Comparison of ENCODE assay signal across 10 cellular contexts in the genomic region with DNA sequence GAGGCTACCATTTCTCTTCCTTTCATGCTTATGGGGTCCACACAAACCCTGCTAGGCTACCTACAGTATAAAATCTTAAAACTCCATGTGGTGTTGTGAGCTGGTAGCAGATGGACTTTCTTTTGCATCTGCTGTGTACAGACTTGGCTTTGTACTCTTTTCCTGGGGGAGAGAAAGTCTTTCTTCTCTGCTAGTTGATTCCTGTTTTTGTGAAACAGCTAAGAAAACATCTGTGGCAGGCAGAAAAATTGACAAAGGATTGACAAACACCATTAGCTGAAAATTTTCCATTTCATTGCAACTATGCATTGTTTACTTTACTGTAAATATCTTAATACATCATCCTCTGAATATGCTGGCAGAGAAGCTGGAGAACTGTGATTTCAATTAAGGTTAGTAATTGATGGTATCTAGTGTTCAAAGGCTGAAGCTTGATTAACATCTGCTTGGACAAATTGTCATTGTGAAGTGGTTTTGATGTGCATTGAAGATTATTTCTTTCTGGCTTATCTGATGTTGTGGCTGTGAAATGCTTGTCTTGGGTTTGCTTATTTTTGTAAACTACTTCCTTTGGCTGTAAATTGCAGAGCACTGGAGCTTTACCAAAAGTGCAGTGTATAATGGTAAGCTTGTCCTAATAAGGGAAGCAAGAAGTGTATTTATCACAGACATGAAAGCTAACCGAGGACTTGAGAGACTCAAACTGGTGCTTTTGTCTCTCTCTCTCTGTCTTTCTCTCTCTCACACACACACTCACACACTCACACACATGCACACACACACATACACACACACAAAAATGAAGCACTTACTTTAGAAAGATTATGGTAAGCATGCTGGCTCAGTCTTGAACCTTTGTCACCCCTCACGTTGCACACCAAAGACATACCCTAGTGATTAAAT. TPM values are rescaled to one million over a fixed set of nuclear protein-coding genes. Genes with fewer than 3 reads are reported as not detected.
DNase-seq lines count a peak whose midpoint lies in the region; ATAC-seq, FAIRE-seq and TF ChIP-seq lines count a peak whose summit lies in the region.
"Had no signal": no experiment of that assay in that cellular context is flagged by ENCODE, and none has a peak within 500 bp of the region (broad histone marks: within the 10 kb centered on the region; RNA-seq: fewer than 3 reads in every experiment).

Gene FOXP2, plus strand, starts transcription at position 665 of the 903 bp plus-strand sequence. CDS start 11,697 bp downstream, outside the sequence.

- WGBS in heart right ventricle, 2 donors = 9 to 13% methylated on average over 2 of the region's 2 CpGs
- WGBS in small intestine, 3 donors = 0 to 9% (median 6%) methylated on average over 2 of the region's 2 CpGs

- peak within 1 kb of the TSS in 7 of 10 donors; percentile 21 to 43 (median 37) for H3K4me3 ChIP-seq in heart right ventricle
- peak within 1 kb of the TSS in 1 of 2 donors; percentile 35 for H3K4me3 ChIP-seq in small intestine (ENCODE audit: low read depth in 1 of 2, low read length in 2 of 2)

- H3K9me3 ChIP-seq in heart right ventricle = no peaks in the 10 kb centered on the region
- H3K9me3 ChIP-seq in small intestine (ENCODE audit: control insufficient read depth, low read depth) = no peaks in the 10 kb centered on the region
- H3K9me3 ChIP-seq: neutrophil had no signal

- no peak for FAIRE-seq in small intestine (lab: Jason Lieb, UNC)

- H3K27me3 ChIP-seq in heart right ventricle = no peaks in the 10 kb centered on the region
- no peaks in the 10 kb centered on the region for H3K27me3 ChIP-seq in small intestine (ENCODE audit: control insufficient read depth in 2 of 2, insufficient read depth in 2 of 2, low read length in 2 of 2)
- H3K27me3 ChIP-seq: neutrophil had no signal

- DNase-seq in HT-29 (ENCODE audit: low spot score) = peak; percentile 57
- peak; percentile 70 for DNase-seq in SHP77 treated with DMSO at 0.1 percent for 48 hours (lab: John Stamatoyannopoulos, UW)
- DNase-seq in heart right ventricle = no peak
- DNase-seq in small intestine = peak; percentile 22
- DNase-seq in stimulated activated CD4-positive, alpha-beta T cell treated with anti-CD3 and anti-CD28 coated beads, Interleukin-15, amount 100 ng/mL, for 24 hours = no peak
- no peak for DNase-seq in activated naive CD4-positive, alpha-beta T cell (lab: John Stamatoyannopoulos, UW)
- DNase-seq in ecto neural progenitor cell (ENCODE audit: low spot score) = no peak

- no peaks in the 10 kb centered on the region for H3K36me3 ChIP-seq in heart right ventricle
- no peaks in the 10 kb centered on the region for H3K36me3 ChIP-seq in small intestine (ENCODE audit: control insufficient read depth in 2 of 2, insufficient read depth in 2 of 2, low read length in 2 of 2)
- H3K36me3 ChIP-seq: neutrophil had no signal

- H3K4me1 ChIP-seq in heart right ventricle (peaks cover 0 to 5% (median 0%) of the 10 kb centered on the region in 9 donors), small intestine (ENCODE audit: control insufficient read depth in 2 of 2, insufficient read depth in 1 of 2, low read depth in 1 of 2, low read length in 1 of 2) (no peaks in the 10 kb centered on the region)

- H3K27ac ChIP-seq in heart right ventricle = peak within 1 kb of the TSS in 4 of 10 donors; percentile 26 to 46 (median 36)
- H3K27ac ChIP-seq in small intestine (ENCODE audit: low read depth in 1 of 2, low read length in 1 of 2) = peak within 1 kb of the TSS; percentile 32 to 60
- H3K27ac ChIP-seq: neutrophil, VCaP had no signal

- peak in 4 of 8 donors; percentile 25 to 44 (median 30) for ATAC-seq in heart right ventricle
- ATAC-seq in HG03521 (IDR thresholded peaks at IDR 0.05; ENCODE audit: unreplicated experiment) = no peak

- intact Hi-C loops in heart right ventricle (cut with DNase I) = loop anchor here in 1 of 10 donors (10.0 kb wide), 1 partner anchor 330 kb away; no protein-coding TSS in a partner anchor

- no peak for TF ChIP-seq CTCF in heart right ventricle (IDR thresholded peaks at IDR 0.05)

RNA-seq across cellular contexts. Expression of gene FOXP2, which starts in this region (rescaled TPM):
- 0.05 and 0.66 TPM in 2 replicates for total RNA-seq in HT-29 (2014; rRNA removed; shearing (Covaris generic))
- total RNA-seq in heart right ventricle = 1 to 10 TPM; 1.3 to 4.7 (median 2.3) TPM
- 1 to 10 TPM in 1 of 2 donors, under 1 TPM in 1; 0.16 to 1.3 TPM for polyA plus RNA-seq in heart right ventricle
- polyA plus RNA-seq in small intestine = 1 to 10 TPM; 1.7 to 4.3 (median 2.9) TPM

Comparison
In these comparisons a context has a peak if more than half of its experiments do, and no peak if none do; other contexts are left out.
1. Peak in DNase-seq in HT-29; RNA of the gene not detected or under 1 TPM.
2. DNase-seq: peak in SHP77 treated with DMSO at 0.1 percent for 48 hours (single experiment) and small intestine (single experiment); none in heart right ventricle (0 of 2), stimulated activated CD4-positive, alpha-beta T cell treated with anti-CD3 and anti-CD28 coated beads, Interleukin-15, amount 100 ng/mL, for 24 hours (single experiment), activated naive CD4-positive, alpha-beta T cell (0 of 4) and ecto neural progenitor cell (single experiment).